22 cellular contexts compared by ENCODE assay signal in the genomic region with DNA sequence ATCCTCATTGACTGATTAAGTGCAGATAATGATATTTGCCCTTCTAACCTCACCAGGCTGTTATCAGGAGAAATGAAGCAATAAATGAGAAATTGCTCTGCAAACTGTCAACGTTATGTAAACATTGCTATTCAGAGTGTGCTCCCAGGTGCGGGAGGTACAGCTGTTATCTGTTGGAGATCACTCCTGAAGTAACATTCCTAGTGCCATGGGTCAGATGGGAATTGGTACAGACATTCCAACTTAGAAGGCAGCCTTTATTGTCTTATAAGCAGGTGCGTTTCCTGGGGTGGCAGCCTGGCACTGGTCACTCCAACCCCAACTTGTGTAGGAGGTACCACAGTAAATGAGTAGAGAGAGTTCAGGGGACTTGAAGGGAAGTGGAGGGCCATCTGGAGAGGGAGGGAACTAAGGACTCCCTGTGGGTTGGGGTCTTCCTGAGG. TPM values are rescaled to one million over a fixed set of nuclear protein-coding genes. Genes with fewer than 3 reads are reported as not detected.
DNase-seq lines count a peak whose midpoint lies in the region; TF ChIP-seq lines count a peak whose summit lies in the region.
"Had no signal": no experiment of that assay in that cellular context is flagged by ENCODE, and none has a peak within 500 bp of the region (broad histone marks: within the 10 kb centered on the region; RNA-seq: fewer than 3 reads in every experiment).

No MANE protein-coding gene starts in this region.

- peaks cover 14% of the 10 kb centered on the region for H4K20me1 ChIP-seq in neural progenitor cell (ENCODE audit: low read depth)

- WGBS in trophoblast cell (ENCODE audit: extremely low coverage, insufficient coverage, insufficient read length) = no CpG with 5 or more reads among the region's 3 CpGs

- H3K9me3 Mint-ChIP-seq in T-helper 1 cell treated with Interleukin-12 subunit alpha and Interleukin-12 subunit beta and Interleukin-4 antibody, amounts not matched to agents 30 μg/mL and 1 μg/mL, for 36 hours = no peaks in the 10 kb centered on the region
- no peaks in the 10 kb centered on the region for H3K9me3 Mint-ChIP-seq in dendritic cell treated with granulocyte-macrophage colony-stimulating factor and Interleukin-4, amounts not matched to agents 40 ng/mL and 50 ng/mL, for 4 days
- no peaks in the 10 kb centered on the region for H3K9me3 Mint-ChIP-seq in neural progenitor cell
- H3K9me3 Mint-ChIP-seq: activated T-cell treated with anti-CD3 and anti-CD28 coated beads, Interleukin-2, amount 50 U/mL, for 72 hours had no signal

- H3K4me3 ChIP-seq in H7 (ENCODE audit: insufficient read depth, low read depth, low read length) (no peak overlapping the region), trophoblast cell (ENCODE audit: low read depth, low read length) (no peak overlapping the region), neural progenitor cell (no peak overlapping the region)
- H3K4me3 ChIP-seq: BLaER1, spleen had no signal

- H2AK5ac ChIP-seq in trophoblast cell (ENCODE audit: low read length) = no peak overlapping the region

- peaks cover 3% of the 10 kb centered on the region for H3K36me3 Mint-ChIP-seq in T-helper 1 cell treated with Interleukin-12 subunit alpha and Interleukin-12 subunit beta and Interleukin-4 antibody, amounts not matched to agents 30 μg/mL and 1 μg/mL, for 36 hours (ENCODE audit: low read depth)
- peaks cover 8% of the 10 kb centered on the region for H3K36me3 Mint-ChIP-seq in dendritic cell treated with granulocyte-macrophage colony-stimulating factor and Interleukin-4, amounts not matched to agents 40 ng/mL and 50 ng/mL, for 4 days (ENCODE audit: low read depth)
- no peaks in the 10 kb centered on the region for H3K36me3 Mint-ChIP-seq in neural progenitor cell

- no peak overlapping the region for H3K18ac ChIP-seq in trophoblast cell (ENCODE audit: low read length)

- H3K27ac ChIP-seq in trophoblast cell (ENCODE audit: low read depth, low read length) (peak overlapping the region; percentile 92), neural progenitor cell (no peak overlapping the region)
- H3K27ac ChIP-seq: BLaER1 had no signal

- H4K91ac ChIP-seq in trophoblast cell (ENCODE audit: low read depth, low read length) = no peak overlapping the region

- H3K36me3 ChIP-seq in H7 (replicated peaks; ENCODE audit: control insufficient read depth, insufficient read depth, low read length) (no peaks in the 10 kb centered on the region), trophoblast cell (ENCODE audit: control insufficient read depth in 1 of 2, insufficient read depth in 2 of 2, low read length in 2 of 2) (no peaks in the 10 kb centered on the region), neural progenitor cell (no peaks in the 10 kb centered on the region)
- H3K36me3 ChIP-seq: BLaER1, spleen had no signal

- H3K14ac ChIP-seq in trophoblast cell (ENCODE audit: low read length) = no peak overlapping the region

- H3K79me2 ChIP-seq in trophoblast cell (ENCODE audit: control insufficient read depth, insufficient read depth, low read length, poor library complexity) (peaks cover 17% of the 10 kb centered on the region), neural progenitor cell (ENCODE audit: low read depth) (peaks cover 12% of the 10 kb centered on the region)

- DNase-seq in T-helper 1 cell (no peak), H7 (peak; percentile 6), trophoblast cell (peak in 1 of 2 donors; percentile 77), superior temporal gyrus (ENCODE audit: extremely low spot score) (no peak), neural progenitor cell (ENCODE audit: low spot score) (no peak), HT-29 (ENCODE audit: low spot score) (no peak)
- DNase-seq: ACHN; activated naive CD4-positive, alpha-beta T cell treated with anti-CD3 and anti-CD28 coated beads, Interleukin-2, amount 50 U/mL, for 16 hours; cerebellar nuclear complex; foreskin melanocyte; hippocampal formation; left ventricle myocardium superior; NCI-H1048; NCI-H2107; NCI-H524; occipital lobe; spleen; stimulated activated CD4-positive, alpha-beta T cell treated with anti-CD3 and anti-CD28 coated beads, Interleukin-4, amount 100 ng/mL, for 24 hours had no signal

- peaks cover 46% of the 10 kb centered on the region for H3K79me1 ChIP-seq in trophoblast cell (ENCODE audit: low read length)

- H3K27me3 ChIP-seq in H7 (ENCODE audit: control insufficient read depth, insufficient read depth, low read length) (no peaks in the 10 kb centered on the region), trophoblast cell (ENCODE audit: insufficient read depth, low read length) (no peaks in the 10 kb centered on the region), neural progenitor cell (no peaks in the 10 kb centered on the region)
- H3K27me3 ChIP-seq: BLaER1, spleen had no signal

- H3K9ac ChIP-seq in trophoblast cell (ENCODE audit: low read length) = no peak overlapping the region
- H3K9ac ChIP-seq in neural progenitor cell = no peak overlapping the region
- H3K9ac ChIP-seq: BLaER1 had no signal

- H3K4me1 Mint-ChIP-seq in T-helper 1 cell treated with Interleukin-12 subunit alpha and Interleukin-12 subunit beta and Interleukin-4 antibody, amounts not matched to agents 30 μg/mL and 1 μg/mL, for 36 hours (ENCODE audit: low read depth) = peaks cover 16% of the 10 kb centered on the region
- H3K4me1 Mint-ChIP-seq in dendritic cell treated with granulocyte-macrophage colony-stimulating factor and Interleukin-4, amounts not matched to agents 40 ng/mL and 50 ng/mL, for 4 days (ENCODE audit: low read depth) = peaks cover 17% of the 10 kb centered on the region
- H3K4me1 Mint-ChIP-seq in neural progenitor cell = peaks cover 26% of the 10 kb centered on the region

- peak overlapping the region; percentile 1 for H3K27ac Mint-ChIP-seq in T-helper 1 cell treated with Interleukin-12 subunit alpha and Interleukin-12 subunit beta and Interleukin-4 antibody, amounts not matched to agents 30 μg/mL and 1 μg/mL, for 36 hours
- peak overlapping the region; percentile 9 for H3K27ac Mint-ChIP-seq in dendritic cell treated with granulocyte-macrophage colony-stimulating factor and Interleukin-4, amounts not matched to agents 40 ng/mL and 50 ng/mL, for 4 days
- no peak overlapping the region for H3K27ac Mint-ChIP-seq in neural progenitor cell
- H3K27ac Mint-ChIP-seq: activated T-cell treated with anti-CD3 and anti-CD28 coated beads, Interleukin-2, amount 50 U/mL, for 72 hours had no signal

- no peak overlapping the region for H3K23ac ChIP-seq in trophoblast cell (ENCODE audit: low read length)

- TF ChIP-seq CTCF in neural progenitor cell (IDR thresholded peaks at IDR 0.05) = no peak

- H2BK12ac ChIP-seq in trophoblast cell (ENCODE audit: low read length) = peak overlapping the region; percentile 37

- H2BK5ac ChIP-seq in trophoblast cell (ENCODE audit: low read depth, low read length, poor library complexity) = no peak overlapping the region

- no peak overlapping the region for H2BK120ac ChIP-seq in trophoblast cell (ENCODE audit: insufficient read depth, low read length, poor library complexity)

- H2AFZ ChIP-seq in trophoblast cell (ENCODE audit: insufficient read depth, low read length, poor library complexity) = no peak overlapping the region
- H2AFZ ChIP-seq in neural progenitor cell (replicated peaks) = no peak overlapping the region

- H3K9me3 ChIP-seq in trophoblast cell (ENCODE audit: insufficient read depth, low read depth, low read length) (no peaks in the 10 kb centered on the region), neural progenitor cell (ENCODE audit: low read depth) (no peaks in the 10 kb centered on the region)
- H3K9me3 ChIP-seq: BLaER1, spleen had no signal

- no peak overlapping the region for H3K4ac ChIP-seq in trophoblast cell (ENCODE audit: low read depth, low read length)

- H3K27me3 Mint-ChIP-seq in T-helper 1 cell treated with Interleukin-12 subunit alpha and Interleukin-12 subunit beta and Interleukin-4 antibody, amounts not matched to agents 30 μg/mL and 1 μg/mL, for 36 hours (ENCODE audit: low read depth) = peaks cover 3% of the 10 kb centered on the region
- no peaks in the 10 kb centered on the region for H3K27me3 Mint-ChIP-seq in dendritic cell treated with granulocyte-macrophage colony-stimulating factor and Interleukin-4, amounts not matched to agents 40 ng/mL and 50 ng/mL, for 4 days
- H3K27me3 Mint-ChIP-seq in neural progenitor cell (ENCODE audit: insufficient read depth, low read depth) = peaks cover 14% of the 10 kb centered on the region

- intact Hi-C loops in dendritic cell treated with granulocyte-macrophage colony-stimulating factor and Interleukin-4, amounts not matched to agents 40 ng/mL and 50 ng/mL, for 4 days (cut with micrococcal nuclease) = no loop called here

- peaks cover 36 to 51% of the 10 kb centered on the region in 2 experiments for H3K4me1 ChIP-seq in trophoblast cell (ENCODE audit: control insufficient read depth in 1 of 2, insufficient read depth in 2 of 2, low read length in 2 of 2)
- peaks cover 19% of the 10 kb centered on the region for H3K4me1 ChIP-seq in neural progenitor cell

- H3K4me2 ChIP-seq in trophoblast cell (ENCODE audit: low read length) = no peak overlapping the region
- no peak overlapping the region for H3K4me2 ChIP-seq in neural progenitor cell
- H3K4me2 ChIP-seq: BLaER1 had no signal

- no peak overlapping the region for H3K4me3 Mint-ChIP-seq in T-helper 1 cell treated with Interleukin-12 subunit alpha and Interleukin-12 subunit beta and Interleukin-4 antibody, amounts not matched to agents 30 μg/mL and 1 μg/mL, for 36 hours
- no peak overlapping the region for H3K4me3 Mint-ChIP-seq in dendritic cell treated with granulocyte-macrophage colony-stimulating factor and Interleukin-4, amounts not matched to agents 40 ng/mL and 50 ng/mL, for 4 days
- H3K4me3 Mint-ChIP-seq in neural progenitor cell = no peak overlapping the region

- no peak overlapping the region for H4K12ac ChIP-seq in trophoblast cell (ENCODE audit: low read depth, low read length)

- H4K8ac ChIP-seq in trophoblast cell (ENCODE audit: low read depth, low read length) = no peak overlapping the region

- peaks cover 14% of the 10 kb centered on the region for H3F3A ChIP-seq in neural progenitor cell (ENCODE audit: low read depth)

RNA-seq across cellular contexts. Expression of a gene that starts 36.8 kb away (rescaled TPM):
- 110 and 114 TPM in 2 replicates for total RNA-seq in H7 (2014; rRNA removed; shearing (Covaris generic))
- polyA plus RNA-seq in trophoblast cell (2013) = 116 and 118 TPM in 2 replicates
- 30.1 and 45.8 TPM in 2 replicates for total RNA-seq in neural progenitor cell (ENCODE audit: low replicate concordance)
- 60.8 and 61.8 TPM in 2 replicates for total RNA-seq in HT-29 (2014; rRNA removed; shearing (Covaris generic))
